ENCODE assay signal across 16 cellular contexts in genomic region chr3:60657972-60658371, GRCh38.
DNase-seq lines count a peak whose midpoint lies in the region; ATAC-seq and TF ChIP-seq lines count a peak whose summit lies in the region.
"Had no signal": no experiment of that assay in that cellular context is flagged by ENCODE, and none has a peak within 500 bp of the region (broad histone marks: within the 10 kb centered on the region; RNA-seq: fewer than 3 reads in every experiment).

No MANE protein-coding gene starts in this region.

- no peak overlapping the region for H3K4me3 ChIP-seq in stomach
- no peak overlapping the region for H3K4me3 ChIP-seq in ovary
- H3K4me3 ChIP-seq: BLaER1 treated with 17β-estradiol and CSF1 and Interleukin-3, amounts not matched to agents 10 nM and 100 nM; body of pancreas; heart right ventricle; lung had no signal

- 84 to 91% (median 88%) methylated on average over 2 of the region's 2 CpGs for WGBS in stomach, 5 donors
- 91 to 97% (median 92%) methylated on average over 2 of the region's 2 CpGs for WGBS in ovary, 3 donors

- H3K27me3 ChIP-seq in stomach, result no peaks in the 10 kb centered on the region
- no peaks in the 10 kb centered on the region for H3K27me3 ChIP-seq in ovary
- H3K27me3 ChIP-seq: BLaER1 treated with 17β-estradiol and CSF1 and Interleukin-3, amounts not matched to agents 10 nM and 100 nM; body of pancreas; heart right ventricle had no signal

- DNase-seq in KBM-7, result peak; percentile 3
- no peak for DNase-seq in activated T-cell treated with anti-CD3 and anti-CD28 coated beads, Interleukin-2, amount 50 U/mL, for 48 hours
- no peak for DNase-seq in stomach
- no peak for DNase-seq in ovary
- no peak for DNase-seq in UCSD-AML1 (lab: John Stamatoyannopoulos, UW; ENCODE audit: unreplicated experiment)
- DNase-seq: activated CD4-positive, alpha-beta T cell treated with anti-CD3 and anti-CD28 coated beads, Interleukin-2, amount 10 ng/mL, durations not matched to agents 7 days and 5 days; body of pancreas; heart right ventricle; NCI-H1436; stimulated activated CD8-positive, alpha-beta memory T cell treated with anti-CD3 and anti-CD28 coated beads, Interleukin-4, amount 100 ng/mL, for 48 hours had no signal

- no peaks in the 10 kb centered on the region for H3K36me3 ChIP-seq in stomach
- H3K36me3 ChIP-seq in ovary, result no peaks in the 10 kb centered on the region
- H3K36me3 ChIP-seq: BLaER1 treated with 17β-estradiol and CSF1 and Interleukin-3, amounts not matched to agents 10 nM and 100 nM; heart right ventricle had no signal

- no peak overlapping the region for H3K27ac ChIP-seq in stomach
- no peak overlapping the region for H3K27ac ChIP-seq in ovary
- H3K27ac ChIP-seq: BLaER1 treated with 17β-estradiol and CSF1 and Interleukin-3, amounts not matched to agents 10 nM and 100 nM; body of pancreas; heart right ventricle had no signal

- TF ChIP-seq CTCF in stomach (IDR thresholded peaks at IDR 0.05) (no peak), ovary (IDR thresholded peaks at IDR 0.05) (no peak)

- in situ Hi-C loops in KBM-7 (cut with MboI; ENCODE audit: low pct_unique_long_range_greater_than_20kb, low sequenced_read_pairs), result no loop called here

- ATAC-seq in GM18520 (IDR thresholded peaks at IDR 0.05; ENCODE audit: unreplicated experiment) (peak; percentile 53), GM21515 (IDR thresholded peaks at IDR 0.05; ENCODE audit: unreplicated experiment) (peak; percentile 94), HG03039 (IDR thresholded peaks at IDR 0.05; ENCODE audit: unreplicated experiment) (peak; percentile 87)
- ATAC-seq: body of pancreas, heart right ventricle, HepG2 had no signal

- TF ChIP-seq EP300 in stomach (IDR thresholded peaks at IDR 0.05) (no peak), ovary (IDR thresholded peaks at IDR 0.05) (no peak)

- H3K9me3 ChIP-seq in stomach (peaks cover 0 to 29% (median 9%) of the 10 kb centered on the region in 4 donors), ovary (no peaks in the 10 kb centered on the region)

- intact Hi-C loops in stomach (cut with DNase I; ENCODE audit: low total_unique reads) (no loop called here), ovary (cut with DNase I) (no loop called here)

- TF ChIP-seq POLR2A in stomach (IDR thresholded peaks at IDR 0.05), result no peak
- TF ChIP-seq POLR2A in ovary (IDR thresholded peaks at IDR 0.05), result no peak

- H3K4me1 ChIP-seq in stomach (no peaks in the 10 kb centered on the region), ovary (ENCODE audit: insufficient read depth) (no peaks in the 10 kb centered on the region)
- H3K4me1 ChIP-seq: BLaER1 treated with 17β-estradiol and CSF1 and Interleukin-3, amounts not matched to agents 10 nM and 100 nM; body of pancreas; heart right ventricle had no signal
